In the genomic region with DNA sequence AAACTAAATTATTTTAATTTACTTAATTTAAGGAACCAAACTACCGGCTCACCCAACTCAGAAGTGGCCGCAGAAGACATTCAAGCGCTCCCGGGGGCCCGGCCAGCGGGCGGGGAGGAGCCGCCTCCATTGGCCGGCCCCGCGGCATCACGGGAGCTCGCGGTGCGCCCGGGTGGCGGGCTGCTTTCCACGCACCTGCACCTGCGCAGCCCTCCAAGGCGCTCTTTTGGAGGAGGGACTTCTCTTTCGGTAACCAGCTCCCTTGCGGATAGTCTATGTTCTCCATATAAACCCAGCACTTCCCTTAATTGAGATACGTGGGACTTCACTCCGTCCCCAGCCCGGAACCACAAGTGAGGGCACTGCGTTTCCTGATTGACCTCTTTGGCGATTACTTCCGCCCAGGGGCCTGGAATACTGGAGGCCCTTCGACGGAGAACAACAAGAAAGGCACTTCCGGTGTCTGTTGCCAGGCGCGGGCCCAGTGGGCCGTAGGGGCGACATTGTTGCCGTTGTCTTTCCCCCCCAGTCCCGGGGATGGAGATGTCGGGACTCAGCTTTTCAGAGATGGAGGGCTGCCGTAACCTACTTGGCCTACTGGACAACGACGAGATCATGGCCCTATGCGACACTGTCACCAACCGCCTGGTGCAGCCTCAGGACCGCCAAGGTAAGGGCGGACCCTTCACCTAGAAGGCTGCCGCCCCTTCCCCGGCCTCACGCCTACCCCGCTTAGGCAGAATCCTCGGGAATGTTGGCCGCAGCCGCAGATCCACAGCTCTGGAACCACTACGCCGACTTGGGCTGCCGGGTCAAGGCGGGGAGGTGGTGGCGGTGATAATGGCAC, we compare ENCODE assay signal across 1 cellular context.
TF ChIP-seq lines count a peak whose summit lies in the region.

C3orf38 (plus strand) TSS at position 444 of the 847 bp plus-strand sequence; CDS start at position 538, 94 bp downstream.

TF ChIP-seq in neural cell, 6 proteins besides CTCF, POLR2A, EP300 and RAD21 (continued from another document):
- TF ChIP-seq, protein P1, sequence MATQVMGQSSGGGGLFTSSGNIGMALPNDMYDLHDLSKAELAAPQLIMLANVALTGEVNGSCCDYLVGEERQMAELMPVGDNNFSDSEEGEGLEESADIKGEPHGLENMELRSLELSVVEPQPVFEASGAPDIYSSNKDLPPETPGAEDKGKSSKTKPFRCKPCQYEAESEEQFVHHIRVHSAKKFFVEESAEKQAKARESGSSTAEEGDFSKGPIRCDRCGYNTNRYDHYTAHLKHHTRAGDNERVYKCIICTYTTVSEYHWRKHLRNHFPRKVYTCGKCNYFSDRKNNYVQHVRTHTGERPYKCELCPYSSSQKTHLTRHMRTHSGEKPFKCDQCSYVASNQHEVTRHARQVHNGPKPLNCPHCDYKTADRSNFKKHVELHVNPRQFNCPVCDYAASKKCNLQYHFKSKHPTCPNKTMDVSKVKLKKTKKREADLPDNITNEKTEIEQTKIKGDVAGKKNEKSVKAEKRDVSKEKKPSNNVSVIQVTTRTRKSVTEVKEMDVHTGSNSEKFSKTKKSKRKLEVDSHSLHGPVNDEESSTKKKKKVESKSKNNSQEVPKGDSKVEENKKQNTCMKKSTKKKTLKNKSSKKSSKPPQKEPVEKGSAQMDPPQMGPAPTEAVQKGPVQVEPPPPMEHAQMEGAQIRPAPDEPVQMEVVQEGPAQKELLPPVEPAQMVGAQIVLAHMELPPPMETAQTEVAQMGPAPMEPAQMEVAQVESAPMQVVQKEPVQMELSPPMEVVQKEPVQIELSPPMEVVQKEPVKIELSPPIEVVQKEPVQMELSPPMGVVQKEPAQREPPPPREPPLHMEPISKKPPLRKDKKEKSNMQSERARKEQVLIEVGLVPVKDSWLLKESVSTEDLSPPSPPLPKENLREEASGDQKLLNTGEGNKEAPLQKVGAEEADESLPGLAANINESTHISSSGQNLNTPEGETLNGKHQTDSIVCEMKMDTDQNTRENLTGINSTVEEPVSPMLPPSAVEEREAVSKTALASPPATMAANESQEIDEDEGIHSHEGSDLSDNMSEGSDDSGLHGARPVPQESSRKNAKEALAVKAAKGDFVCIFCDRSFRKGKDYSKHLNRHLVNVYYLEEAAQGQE (IDR thresholded peaks at IDR 0.05; ENCODE audit: borderline replicate concordance), result peak; percentile 85
- TF ChIP-seq SMC3 (conservative IDR thresholded peaks at IDR 0.05; ENCODE audit: poor library complexity), result peak; percentile 12
- no peak for TF ChIP-seq EZH2 (IDR thresholded peaks at IDR 0.05; ENCODE audit: borderline replicate concordance, insufficient read depth, low read length, poor library complexity, severe bottlenecking)
- peak; percentile 88 for TF ChIP-seq MXI1 (conservative IDR thresholded peaks at IDR 0.05; ENCODE audit: poor library complexity, severe bottlenecking)
- TF ChIP-seq TAF1 (IDR thresholded peaks at IDR 0.05; ENCODE audit: low read depth), result peak; percentile 91
